In the genomic region with DNA sequence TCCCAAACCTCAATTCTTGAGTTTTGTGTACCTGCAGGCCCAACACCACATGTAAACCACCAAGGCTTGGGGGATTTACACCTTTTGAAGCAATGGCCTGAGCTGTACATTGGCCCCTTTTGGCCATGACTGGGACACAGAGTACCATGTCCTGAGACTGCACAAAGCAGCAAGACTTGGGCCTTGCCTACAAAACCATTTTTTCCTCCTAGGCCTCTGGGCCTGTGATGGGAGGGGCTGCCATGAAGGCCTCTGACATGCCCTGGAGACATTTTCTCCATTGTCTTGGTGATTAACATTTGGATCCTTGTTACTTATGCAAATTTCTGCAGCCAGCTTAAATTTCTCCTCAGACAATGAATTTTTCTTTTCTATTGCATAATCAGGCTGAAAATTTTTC, we compare ENCODE assay signal across 6 cellular contexts.
DNase-seq lines count a peak whose midpoint lies in the region; ATAC-seq, FAIRE-seq and TF ChIP-seq lines count a peak whose summit lies in the region.
"Not testable (repeated sequence)": the region's sequence is repeated elsewhere in the genome, so short reads cannot be mapped to it uniquely, and the experiment has no call there.

No MANE protein-coding gene starts in this region.

- H3K36me3 ChIP-seq in HEK293 (ENCODE audit: control insufficient read depth in 2 of 2, insufficient read depth in 1 of 2, low read length in 2 of 2); OCI-LY7 (ENCODE audit: insufficient read depth, low read length); K562 (ENCODE audit: control insufficient read depth, insufficient read depth, low read length); endodermal cell (ENCODE audit: control insufficient read depth, insufficient read depth, low read length): not testable (repeated sequence)

- TF ChIP-seq EP300 in A549 (IDR thresholded peaks at IDR 0.05); K562 (IDR thresholded peaks at IDR 0.05; ENCODE audit: low read length): not testable (repeated sequence)

- POLR2A ChIA-PET in A549 (lab: Yijun Ruan, JAX); HEK293 (lab: Yijun Ruan, JAX); K562 (lab: Yijun Ruan, JAX): not testable (repeated sequence)
- POLR2A ChIA-PET in OCI-LY7 (lab: Charles Lee), result interaction anchor here (1.1 kb wide), 1 partner anchor 18 kb away, joined by 3 read pairs; no protein-coding TSS in a partner anchor

- H3K79me2 ChIP-seq in OCI-LY7 (ENCODE audit: insufficient read depth, low read depth, low read length); K562 (ENCODE audit: control insufficient read depth, insufficient read depth, low read length): not testable (repeated sequence)

- H3K9me1 ChIP-seq in K562 (ENCODE audit: control insufficient read depth, insufficient read depth, low read length), result not testable (repeated sequence)

- H3K9me2 ChIP-seq in OCI-LY7 (ENCODE audit: insufficient read depth, low read length), result not testable (repeated sequence)

- not testable (repeated sequence) for H3K4me3 ChIP-seq in A549; HEK293 (ENCODE audit: low read depth, low read length); OCI-LY7 (ENCODE audit: low read depth, low read length, poor library complexity, severe bottlenecking); K562
- peak overlapping the region; percentile 48 for H3K4me3 ChIP-seq in endodermal cell (ENCODE audit: low read length)

- H4K20me1 ChIP-seq in OCI-LY7 (ENCODE audit: insufficient read depth, low read length); K562 (replicated peaks; ENCODE audit: control insufficient read depth, insufficient read depth, low read length): not testable (repeated sequence)

- H3K9me3 Mint-ChIP-seq in endodermal cell, result peaks cover 44% of the 10 kb centered on the region

- not testable (repeated sequence) for H3K4me2 ChIP-seq in A549; OCI-LY7 (ENCODE audit: low read length); K562 (ENCODE audit: insufficient read depth, low read length)

- H3K4me3 Mint-ChIP-seq in endodermal cell, result not testable (repeated sequence)

- H3K27ac Mint-ChIP-seq in endodermal cell, result not testable (repeated sequence)

- not testable (repeated sequence) for H3K27me3 ChIP-seq in K562 (ENCODE audit: control insufficient read depth in 2 of 2, insufficient read depth in 2 of 2, low read length in 2 of 2); endodermal cell (ENCODE audit: control insufficient read depth, insufficient read depth, low read length, poor library complexity, severe bottlenecking)

- TF ChIP-seq POLR2A in A549 (IDR thresholded peaks at IDR 0.05; ENCODE audit: low read length); K562 (conservative IDR thresholded peaks at IDR 0.05): not testable (repeated sequence)

- intact Hi-C loops in OCI-LY7 (cut with micrococcal nuclease; ENCODE audit: unreplicated experiment); K562 (cut with micrococcal nuclease): not testable (repeated sequence)

- H3K4me1 Mint-ChIP-seq in endodermal cell, result peaks cover 12% of the 10 kb centered on the region

- H3K27me3 Mint-ChIP-seq in endodermal cell (ENCODE audit: insufficient read depth), result peaks cover 18% of the 10 kb centered on the region

- CTCF ChIA-PET in A549 (lab: Yijun Ruan, JAX); HEK293 (lab: Yijun Ruan, JAX); OCI-LY7 (lab: Charles Lee; ENCODE audit: unreplicated experiment); K562 (lab: Yijun Ruan, JAX; ENCODE audit: low intra/inter-chr PET ratio): not testable (repeated sequence)

- not testable (repeated sequence) for FAIRE-seq in A549 (lab: Jason Lieb, UNC); K562 (lab: Jason Lieb, UNC)

- in situ Hi-C loops in K562 (cut with MboI), result not testable (repeated sequence)

- not testable (repeated sequence) for BruUV-seq in OCI-LY7 (replicated peaks; lab: Mats Ljungman, UMichigan); K562 (replicated peaks; lab: Mats Ljungman, UMichigan)

- not testable (repeated sequence) for ATAC-seq in A549, K562

- not testable (repeated sequence) for H3K27ac ChIP-seq in A549; HEK293 (ENCODE audit: extremely low read depth, low read depth, low read length); OCI-LY7 (ENCODE audit: low read depth, low read length, poor library complexity, severe bottlenecking); K562 (ENCODE audit: extremely low read depth, low read depth, low read length); endodermal cell (ENCODE audit: low read depth, low read length)

- DNase-seq in A549 (ENCODE audit: low read depth in 1 of 2, low spot score in 1 of 2); K562 (ENCODE audit: extremely low read depth in 1 of 4, low spot score in 3 of 4); endodermal cell: not testable (repeated sequence)
- DNase-seq in OCI-LY7 (ENCODE audit: low spot score), result peak; percentile 2
- peak; percentile 18 for DNase-seq in OCI-M1 (lab: John Stamatoyannopoulos, UW)

- not testable (repeated sequence) for TF ChIP-seq CTCF in A549 (IDR thresholded peaks at IDR 0.05); HEK293 (tag by site-specific recombination; IDR thresholded peaks at IDR 0.05); OCI-LY7 (conservative IDR thresholded peaks at IDR 0.05; ENCODE audit: low read length); K562 (IDR thresholded peaks at IDR 0.05 in 2 of 3, conservative IDR thresholded peaks at IDR 0.05 in 1 of 3; ENCODE audit: insufficient read depth in 2 of 3, low read depth in 1 of 3, low read length in 3 of 3); endodermal cell (conservative IDR thresholded peaks at IDR 0.05)

- H3K9ac ChIP-seq in K562 (ENCODE audit: insufficient read depth in 1 of 2, low read depth in 2 of 2, low read length in 2 of 2); endodermal cell (ENCODE audit: extremely low read depth, low read length, poor library complexity, severe bottlenecking): not testable (repeated sequence)

- H3K4me1 ChIP-seq in A549; HEK293 (ENCODE audit: control insufficient read depth, insufficient read depth, low read length); OCI-LY7 (ENCODE audit: insufficient read depth, low read length, poor library complexity, severe bottlenecking); K562 (replicated peaks in 1 of 2; ENCODE audit: control insufficient read depth in 2 of 2, insufficient read depth in 2 of 2, low read length in 2 of 2); endodermal cell (ENCODE audit: control insufficient read depth, insufficient read depth, low read length): not testable (repeated sequence)

- H3K36me3 Mint-ChIP-seq in endodermal cell (ENCODE audit: low read depth), result not testable (repeated sequence)

- not testable (repeated sequence) for H2AFZ ChIP-seq in OCI-LY7 (ENCODE audit: low read length); K562 (ENCODE audit: low read depth, low read length)

- not testable (repeated sequence) for TF ChIP-seq RAD21 in A549 (conservative IDR thresholded peaks at IDR 0.05 in 1 of 2, IDR thresholded peaks at IDR 0.05 in 1 of 2); K562 (CRISPR knock-in tag; conservative IDR thresholded peaks at IDR 0.05 in 1 of 2, IDR thresholded peaks at IDR 0.05 in 1 of 2)

- not testable (repeated sequence) for H3K9me3 ChIP-seq in A549; HEK293 (ENCODE audit: control insufficient read depth, insufficient read depth, low read depth, low read length); OCI-LY7 (ENCODE audit: low read length); K562 (replicated peaks; ENCODE audit: control insufficient read depth, insufficient read depth, low read depth, low read length)
- H3K9me3 ChIP-seq in endodermal cell (ENCODE audit: control insufficient read depth, low read length), result peaks cover 37% of the 10 kb centered on the region

TF ChIP-seq in A549, 52 proteins besides CTCF, POLR2A, EP300 and RAD21:
- peak; percentile 67 for TF ChIP-seq ZFP36 (IDR thresholded peaks at IDR 0.05; ENCODE audit: borderline replicate concordance, partially characterized antibody)

TF ChIP-seq in HEK293, 187 proteins besides CTCF, POLR2A, EP300 and RAD21:
- TF ChIP-seq SETDB1 (IDR thresholded peaks at IDR 0.05; ENCODE audit: insufficient read length, low read length) (peak; percentile 73), ZNF585B (tag by site-specific recombination; IDR thresholded peaks at IDR 0.05) (peak; percentile 74)

TF ChIP-seq in K562, 482 proteins besides CTCF, POLR2A, EP300 and RAD21:
- TF ChIP-seq ZFP36 (IDR thresholded peaks at IDR 0.05; ENCODE audit: low read depth, low read length, partially characterized antibody), result peak; percentile 32
